9 cellular contexts compared by ENCODE assay signal in the genomic region with DNA sequence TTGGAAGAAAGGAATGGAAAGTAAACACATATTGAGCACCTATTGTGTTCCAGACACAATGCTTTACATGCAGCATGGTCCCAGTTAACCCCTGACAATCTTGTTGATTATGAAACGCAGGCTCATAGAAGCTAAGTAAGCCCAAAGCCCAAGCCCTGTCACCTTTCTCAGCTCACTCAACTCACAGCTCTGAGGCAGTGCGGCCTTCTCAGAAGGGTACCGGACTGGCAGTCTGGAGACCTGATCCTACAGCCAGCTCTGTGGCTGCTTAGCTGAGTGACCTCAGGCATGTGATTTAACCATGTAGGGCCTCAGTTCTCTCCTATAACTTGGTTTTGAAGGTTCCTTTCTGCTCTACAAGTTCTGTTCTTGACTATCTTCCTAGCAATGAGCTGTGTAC. TPM values are rescaled to one million over a fixed set of nuclear protein-coding genes. Genes with fewer than 3 reads are reported as not detected.
DNase-seq lines count a peak whose midpoint lies in the region; ATAC-seq, FAIRE-seq and TF ChIP-seq lines count a peak whose summit lies in the region.
"Had no signal": no experiment of that assay in that cellular context is flagged by ENCODE, and none has a peak within 500 bp of the region (broad histone marks: within the 10 kb centered on the region; RNA-seq: fewer than 3 reads in every experiment).

No MANE protein-coding gene starts in this region.

- no peak for TF ChIP-seq EP300 in esophagus muscularis mucosa (IDR thresholded peaks at IDR 0.05)

- H3K4me3 ChIP-seq in RWPE2 (ENCODE audit: severe bottlenecking) (no peak overlapping the region), esophagus muscularis mucosa (peak overlapping the region; percentile 71 to 73 (median 72)), small intestine (ENCODE audit: low read depth in 1 of 2, low read length in 2 of 2) (no peak overlapping the region)

- WGBS in esophagus muscularis mucosa, result 83% methylated on average over 3 of the region's 3 CpGs
- WGBS in small intestine, 3 donors, result 87 to 88% (median 88%) methylated on average over 3 of the region's 3 CpGs

- ATAC-seq in GM18868 (IDR thresholded peaks at IDR 0.05; ENCODE audit: unreplicated experiment) (peak; percentile 10), RWPE2 (ENCODE audit: low read depth) (no peak), GM21576 (IDR thresholded peaks at IDR 0.05; ENCODE audit: unreplicated experiment) (no peak)

- H3K27ac ChIP-seq in RWPE2 (ENCODE audit: poor library complexity, severe bottlenecking) (peak overlapping the region; percentile 64), esophagus muscularis mucosa (replicated peaks in 1 of 4) (peak overlapping the region; percentile 86 to 93 (median 90)), small intestine (ENCODE audit: low read depth in 1 of 2, low read length in 1 of 2) (peak overlapping the region; percentile 96 to 100)

- H3K27me3 ChIP-seq in RWPE2 (ENCODE audit: insufficient read depth, poor library complexity, severe bottlenecking) (no peaks in the 10 kb centered on the region), esophagus muscularis mucosa (no peaks in the 10 kb centered on the region), small intestine (ENCODE audit: control insufficient read depth in 2 of 2, insufficient read depth in 2 of 2, low read length in 2 of 2) (no peaks in the 10 kb centered on the region)
- H3K27me3 ChIP-seq: foreskin keratinocyte had no signal

- DNase-seq in RWPE2 (ENCODE audit: low spot score) (no peak), esophagus muscularis mucosa (ENCODE audit: extremely low spot score) (no peak), small intestine (no peak), pons (ENCODE audit: low spot score) (no peak), C1 segment of cervical spinal cord (lab: John Stamatoyannopoulos, UW) (no peak)
- no peak for DNase-seq in effector CD4-positive, alpha-beta T cell

- H3K9me3 ChIP-seq in RWPE2 (ENCODE audit: severe bottlenecking) (no peaks in the 10 kb centered on the region), esophagus muscularis mucosa (no peaks in the 10 kb centered on the region), small intestine (ENCODE audit: control insufficient read depth, low read depth) (no peaks in the 10 kb centered on the region)

- no peak for FAIRE-seq in small intestine (lab: Jason Lieb, UNC)

- H3K4me1 ChIP-seq in RWPE2 (ENCODE audit: insufficient read depth, poor library complexity, severe bottlenecking) (no peaks in the 10 kb centered on the region), esophagus muscularis mucosa (peaks cover 5 to 26% (median 22%) of the 10 kb centered on the region in 4 donors), small intestine (ENCODE audit: control insufficient read depth in 2 of 2, insufficient read depth in 1 of 2, low read depth in 1 of 2, low read length in 1 of 2) (peaks cover 0 to 4% of the 10 kb centered on the region in 2 donors)
- H3K4me1 ChIP-seq: foreskin keratinocyte had no signal

- H3K36me3 ChIP-seq in RWPE2 (ENCODE audit: low read depth), result no peaks in the 10 kb centered on the region
- peaks cover 0 to 9% (median 3%) of the 10 kb centered on the region in 4 donors for H3K36me3 ChIP-seq in esophagus muscularis mucosa
- H3K36me3 ChIP-seq in small intestine (ENCODE audit: control insufficient read depth in 2 of 2, insufficient read depth in 2 of 2, low read length in 2 of 2), result no peaks in the 10 kb centered on the region

- TF ChIP-seq CTCF in RWPE2 (IDR thresholded peaks at IDR 0.05; ENCODE audit: poor library complexity, severe bottlenecking) (no peak), esophagus muscularis mucosa (IDR thresholded peaks at IDR 0.05) (no peak)

- no peak for TF ChIP-seq POLR2A in esophagus muscularis mucosa (IDR thresholded peaks at IDR 0.05; ENCODE audit: low read depth)

- intact Hi-C loops in esophagus muscularis mucosa (cut with DNase I), result loop anchor here (10.0 kb wide), 1 partner anchor 135 kb away; the partner anchor contains the start of gene RGSL1

RNA-seq across cellular contexts. Expression of gene RNASEL, which starts 0.5 kb away (rescaled TPM):
- total RNA-seq in esophagus muscularis mucosa, result 10 to 100 TPM in 1 of 4 donors, 1 to 10 TPM in 3; 6.0 to 10.8 (median 9.0) TPM
- 1 to 10 TPM; 4.9 to 9.4 (median 5.0) TPM for polyA plus RNA-seq in small intestine

RNA-seq across cellular contexts. Expression of gene RGS16, which starts 14.7 kb away (rescaled TPM):
- total RNA-seq in esophagus muscularis mucosa, result 10 to 100 TPM in 1 of 4 donors, 1 to 10 TPM in 2, under 1 TPM in 1; 0.83 to 19.7 (median 2.2) TPM
- 1 to 10 TPM in 1 of 3 donors, under 1 TPM in 2; 0.27 to 2.8 (median 0.45) TPM for polyA plus RNA-seq in small intestine

Comparison
In these comparisons a context has a peak if more than half of its experiments do, and no peak if none do; other contexts are left out.
1. H3K4me3 ChIP-seq: peak in esophagus muscularis mucosa (4 of 4); none in RWPE2 (single experiment) and small intestine (0 of 2).
2. Peak in every context shown above with its lines, with median percentiles within 50 percentile points of each other: H3K27ac ChIP-seq.